1 cellular context compared by ENCODE assay signal in the genomic region with DNA sequence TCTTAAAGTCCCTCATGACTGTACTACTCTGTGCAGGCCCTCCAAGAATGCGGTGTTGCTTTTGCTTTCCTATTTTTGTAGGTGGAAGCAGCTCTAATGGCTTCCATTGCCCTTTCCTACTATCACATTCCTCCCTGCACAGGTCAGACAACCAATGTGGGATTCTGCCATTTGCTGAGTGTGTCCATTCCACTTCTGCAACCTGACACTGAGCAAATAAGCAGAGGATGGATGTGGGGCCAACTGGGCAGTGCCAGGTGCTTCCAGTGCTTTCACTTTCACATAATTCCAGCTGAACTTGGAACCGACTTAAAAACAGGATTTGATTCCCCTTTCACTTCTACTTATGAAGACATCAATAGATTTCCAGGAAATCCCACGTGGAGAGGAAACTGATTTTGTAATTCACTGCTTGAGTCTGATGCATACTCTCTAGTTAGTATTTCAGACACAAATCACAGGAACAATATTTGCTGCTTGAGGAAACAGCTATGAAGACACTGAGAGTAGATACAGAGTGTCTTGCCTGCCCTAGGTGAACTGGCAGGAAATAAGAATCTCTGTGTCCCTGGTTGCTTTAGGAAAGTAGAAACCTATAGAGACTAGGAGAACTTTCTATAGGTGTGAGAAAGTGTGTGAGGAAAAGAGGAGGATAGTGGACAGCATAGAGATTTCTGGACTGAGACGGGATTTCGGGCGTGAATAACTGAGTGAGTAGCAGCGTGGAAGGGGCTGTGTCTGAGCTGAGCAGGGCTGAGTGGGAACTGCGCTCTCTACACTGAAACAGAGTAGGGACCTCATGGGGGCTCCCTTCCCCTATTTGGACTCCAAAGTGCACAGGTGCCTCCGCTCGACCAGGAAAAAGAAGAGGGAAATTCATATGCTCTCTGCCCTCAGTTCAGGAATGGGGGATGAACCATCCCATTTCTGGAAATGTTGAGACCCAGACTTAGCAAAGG.
A peak's percentile ranks its signal among the peaks of the same experiment; 100 is the strongest.
TF ChIP-seq lines count a peak whose summit lies in the region.

No MANE protein-coding gene starts in this region.

TF ChIP-seq in HepG2, 621 proteins besides CTCF, POLR2A, EP300 and RAD21 (continued from another document and continues in another):
- TF ChIP-seq, protein P1, sequence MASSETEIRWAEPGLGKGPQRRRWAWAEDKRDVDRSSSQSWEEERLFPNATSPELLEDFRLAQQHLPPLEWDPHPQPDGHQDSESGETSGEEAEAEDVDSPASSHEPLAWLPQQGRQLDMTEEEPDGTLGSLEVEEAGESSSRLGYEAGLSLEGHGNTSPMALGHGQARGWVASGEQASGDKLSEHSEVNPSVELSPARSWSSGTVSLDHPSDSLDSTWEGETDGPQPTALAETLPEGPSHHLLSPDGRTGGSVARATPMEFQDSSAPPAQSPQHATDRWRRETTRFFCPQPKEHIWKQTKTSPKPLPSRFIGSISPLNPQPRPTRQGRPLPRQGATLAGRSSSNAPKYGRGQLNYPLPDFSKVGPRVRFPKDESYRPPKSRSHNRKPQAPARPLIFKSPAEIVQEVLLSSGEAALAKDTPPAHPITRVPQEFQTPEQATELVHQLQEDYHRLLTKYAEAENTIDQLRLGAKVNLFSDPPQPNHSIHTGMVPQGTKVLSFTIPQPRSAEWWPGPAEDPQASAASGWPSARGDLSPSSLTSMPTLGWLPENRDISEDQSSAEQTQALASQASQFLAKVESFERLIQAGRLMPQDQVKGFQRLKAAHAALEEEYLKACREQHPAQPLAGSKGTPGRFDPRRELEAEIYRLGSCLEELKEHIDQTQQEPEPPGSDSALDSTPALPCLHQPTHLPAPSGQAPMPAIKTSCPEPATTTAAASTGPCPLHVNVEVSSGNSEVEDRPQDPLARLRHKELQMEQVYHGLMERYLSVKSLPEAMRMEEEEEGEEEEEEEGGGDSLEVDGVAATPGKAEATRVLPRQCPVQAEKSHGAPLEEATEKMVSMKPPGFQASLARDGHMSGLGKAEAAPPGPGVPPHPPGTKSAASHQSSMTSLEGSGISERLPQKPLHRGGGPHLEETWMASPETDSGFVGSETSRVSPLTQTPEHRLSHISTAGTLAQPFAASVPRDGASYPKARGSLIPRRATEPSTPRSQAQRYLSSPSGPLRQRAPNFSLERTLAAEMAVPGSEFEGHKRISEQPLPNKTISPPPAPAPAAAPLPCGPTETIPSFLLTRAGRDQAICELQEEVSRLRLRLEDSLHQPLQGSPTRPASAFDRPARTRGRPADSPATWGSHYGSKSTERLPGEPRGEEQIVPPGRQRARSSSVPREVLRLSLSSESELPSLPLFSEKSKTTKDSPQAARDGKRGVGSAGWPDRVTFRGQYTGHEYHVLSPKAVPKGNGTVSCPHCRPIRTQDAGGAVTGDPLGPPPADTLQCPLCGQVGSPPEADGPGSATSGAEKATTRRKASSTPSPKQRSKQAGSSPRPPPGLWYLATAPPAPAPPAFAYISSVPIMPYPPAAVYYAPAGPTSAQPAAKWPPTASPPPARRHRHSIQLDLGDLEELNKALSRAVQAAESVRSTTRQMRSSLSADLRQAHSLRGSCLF (CRISPR knock-in tag; IDR thresholded peaks at IDR 0.05; ENCODE audit: borderline replicate concordance), result no peak
- TF ChIP-seq MTF2 (CRISPR knock-in tag; IDR thresholded peaks at IDR 0.05; ENCODE audit: borderline replicate concordance), result no peak
- 0 out of 2 replicates have a peak, but pooled peaks have one; percentile 31 for TF ChIP-seq MIER2 (CRISPR knock-in tag; IDR thresholded peaks at IDR 0.05)
- no peak for TF ChIP-seq ZNF18 (CRISPR knock-in tag; IDR thresholded peaks at IDR 0.05; ENCODE audit: insufficient replicate concordance)
- TF ChIP-seq, protein P2, sequence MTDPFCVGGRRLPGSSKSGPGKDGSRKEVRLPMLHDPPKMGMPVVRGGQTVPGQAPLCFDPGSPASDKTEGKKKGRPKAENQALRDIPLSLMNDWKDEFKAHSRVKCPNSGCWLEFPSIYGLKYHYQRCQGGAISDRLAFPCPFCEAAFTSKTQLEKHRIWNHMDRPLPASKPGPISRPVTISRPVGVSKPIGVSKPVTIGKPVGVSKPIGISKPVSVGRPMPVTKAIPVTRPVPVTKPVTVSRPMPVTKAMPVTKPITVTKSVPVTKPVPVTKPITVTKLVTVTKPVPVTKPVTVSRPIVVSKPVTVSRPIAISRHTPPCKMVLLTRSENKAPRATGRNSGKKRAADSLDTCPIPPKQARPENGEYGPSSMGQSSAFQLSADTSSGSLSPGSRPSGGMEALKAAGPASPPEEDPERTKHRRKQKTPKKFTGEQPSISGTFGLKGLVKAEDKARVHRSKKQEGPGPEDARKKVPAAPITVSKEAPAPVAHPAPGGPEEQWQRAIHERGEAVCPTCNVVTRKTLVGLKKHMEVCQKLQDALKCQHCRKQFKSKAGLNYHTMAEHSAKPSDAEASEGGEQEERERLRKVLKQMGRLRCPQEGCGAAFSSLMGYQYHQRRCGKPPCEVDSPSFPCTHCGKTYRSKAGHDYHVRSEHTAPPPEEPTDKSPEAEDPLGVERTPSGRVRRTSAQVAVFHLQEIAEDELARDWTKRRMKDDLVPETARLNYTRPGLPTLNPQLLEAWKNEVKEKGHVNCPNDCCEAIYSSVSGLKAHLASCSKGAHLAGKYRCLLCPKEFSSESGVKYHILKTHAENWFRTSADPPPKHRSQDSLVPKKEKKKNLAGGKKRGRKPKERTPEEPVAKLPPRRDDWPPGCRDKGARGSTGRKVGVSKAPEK (CRISPR knock-in tag; IDR thresholded peaks at IDR 0.05; ENCODE audit: borderline replicate concordance), result no peak
- TF ChIP-seq IRX3 (CRISPR knock-in tag; IDR thresholded peaks at IDR 0.05; ENCODE audit: borderline replicate concordance, low read depth), result no peak
- TF ChIP-seq PRMT3 (CRISPR knock-in tag; IDR thresholded peaks at IDR 0.05; ENCODE audit: borderline replicate concordance, low read depth), result no peak
- no peak for TF ChIP-seq ZNF883 (CRISPR knock-in tag; IDR thresholded peaks at IDR 0.05; ENCODE audit: not compliant biosample characterization)
- TF ChIP-seq ZNF281 (CRISPR knock-in tag; IDR thresholded peaks at IDR 0.05; ENCODE audit: borderline replicate concordance), result no peak
- TF ChIP-seq ZNF260 (CRISPR knock-in tag; IDR thresholded peaks at IDR 0.05; ENCODE audit: borderline replicate concordance, low read depth), result no peak
- TF ChIP-seq ZBTB10 (CRISPR knock-in tag; IDR thresholded peaks at IDR 0.05; ENCODE audit: borderline replicate concordance), result no peak
- TF ChIP-seq ZBTB7B (CRISPR knock-in tag; IDR thresholded peaks at IDR 0.05), result no peak
- TF ChIP-seq, protein P3, sequence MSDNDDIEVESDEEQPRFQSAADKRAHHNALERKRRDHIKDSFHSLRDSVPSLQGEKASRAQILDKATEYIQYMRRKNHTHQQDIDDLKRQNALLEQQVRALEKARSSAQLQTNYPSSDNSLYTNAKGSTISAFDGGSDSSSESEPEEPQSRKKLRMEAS (IDR thresholded peaks at IDR 0.05), result no peak
- TF ChIP-seq ZHX2 (IDR thresholded peaks at IDR 0.05; ENCODE audit: low read depth), result no peak
- no peak for TF ChIP-seq ZHX2 (CRISPR knock-in tag; IDR thresholded peaks at IDR 0.05; ENCODE audit: borderline replicate concordance)
- no peak for TF ChIP-seq ZNF280D (CRISPR knock-in tag; IDR thresholded peaks at IDR 0.05)
- TF ChIP-seq MEF2D (CRISPR knock-in tag; IDR thresholded peaks at IDR 0.05), result no peak
- TF ChIP-seq RFX3 (CRISPR knock-in tag; IDR thresholded peaks at IDR 0.05), result no peak
- TF ChIP-seq RBAK (CRISPR knock-in tag; IDR thresholded peaks at IDR 0.05), result no peak
